ENCODE assay signal across 2 cellular contexts in the genomic region with DNA sequence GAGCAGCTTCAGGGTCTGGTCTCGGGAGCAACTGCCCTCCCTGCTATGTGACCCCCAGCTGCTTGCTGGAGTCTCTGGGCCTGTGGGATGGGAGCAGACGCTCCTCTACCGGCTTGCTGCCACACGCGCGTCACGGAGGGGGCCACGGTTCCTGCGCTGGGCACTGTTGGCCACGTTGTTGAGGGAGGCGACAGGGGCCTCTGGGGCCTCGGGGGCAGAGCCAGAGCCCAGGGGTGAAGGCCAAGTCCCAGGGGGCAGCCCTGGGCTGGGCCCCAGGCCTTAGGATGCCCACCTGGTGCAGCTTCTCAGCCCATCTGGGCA.
A peak's percentile ranks its signal among the peaks of the same experiment; 100 is the strongest.
TF ChIP-seq lines count a peak whose summit lies in the region.

No MANE protein-coding gene starts in this region.

TF ChIP-seq in GM23338, 12 proteins besides CTCF, POLR2A, EP300 and RAD21 (continued from another document):
- no peak for TF ChIP-seq CREB1 (CRISPR knock-in tag; IDR thresholded peaks at IDR 0.05; ENCODE audit: low read depth)
- no peak for TF ChIP-seq POLR2AphosphoS5 (IDR thresholded peaks at IDR 0.05; ENCODE audit: low read depth)
- TF ChIP-seq, protein P1, sequence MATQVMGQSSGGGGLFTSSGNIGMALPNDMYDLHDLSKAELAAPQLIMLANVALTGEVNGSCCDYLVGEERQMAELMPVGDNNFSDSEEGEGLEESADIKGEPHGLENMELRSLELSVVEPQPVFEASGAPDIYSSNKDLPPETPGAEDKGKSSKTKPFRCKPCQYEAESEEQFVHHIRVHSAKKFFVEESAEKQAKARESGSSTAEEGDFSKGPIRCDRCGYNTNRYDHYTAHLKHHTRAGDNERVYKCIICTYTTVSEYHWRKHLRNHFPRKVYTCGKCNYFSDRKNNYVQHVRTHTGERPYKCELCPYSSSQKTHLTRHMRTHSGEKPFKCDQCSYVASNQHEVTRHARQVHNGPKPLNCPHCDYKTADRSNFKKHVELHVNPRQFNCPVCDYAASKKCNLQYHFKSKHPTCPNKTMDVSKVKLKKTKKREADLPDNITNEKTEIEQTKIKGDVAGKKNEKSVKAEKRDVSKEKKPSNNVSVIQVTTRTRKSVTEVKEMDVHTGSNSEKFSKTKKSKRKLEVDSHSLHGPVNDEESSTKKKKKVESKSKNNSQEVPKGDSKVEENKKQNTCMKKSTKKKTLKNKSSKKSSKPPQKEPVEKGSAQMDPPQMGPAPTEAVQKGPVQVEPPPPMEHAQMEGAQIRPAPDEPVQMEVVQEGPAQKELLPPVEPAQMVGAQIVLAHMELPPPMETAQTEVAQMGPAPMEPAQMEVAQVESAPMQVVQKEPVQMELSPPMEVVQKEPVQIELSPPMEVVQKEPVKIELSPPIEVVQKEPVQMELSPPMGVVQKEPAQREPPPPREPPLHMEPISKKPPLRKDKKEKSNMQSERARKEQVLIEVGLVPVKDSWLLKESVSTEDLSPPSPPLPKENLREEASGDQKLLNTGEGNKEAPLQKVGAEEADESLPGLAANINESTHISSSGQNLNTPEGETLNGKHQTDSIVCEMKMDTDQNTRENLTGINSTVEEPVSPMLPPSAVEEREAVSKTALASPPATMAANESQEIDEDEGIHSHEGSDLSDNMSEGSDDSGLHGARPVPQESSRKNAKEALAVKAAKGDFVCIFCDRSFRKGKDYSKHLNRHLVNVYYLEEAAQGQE (IDR thresholded peaks at IDR 0.05; ENCODE audit: unreplicated experiment) = no peak
- TF ChIP-seq EZH2 (IDR thresholded peaks at IDR 0.05; ENCODE audit: low read depth, unreplicated experiment) = no peak
- no peak for TF ChIP-seq EZH2phosphoT487 (IDR thresholded peaks at IDR 0.05; ENCODE audit: unreplicated experiment)
- TF ChIP-seq, protein P2, sequence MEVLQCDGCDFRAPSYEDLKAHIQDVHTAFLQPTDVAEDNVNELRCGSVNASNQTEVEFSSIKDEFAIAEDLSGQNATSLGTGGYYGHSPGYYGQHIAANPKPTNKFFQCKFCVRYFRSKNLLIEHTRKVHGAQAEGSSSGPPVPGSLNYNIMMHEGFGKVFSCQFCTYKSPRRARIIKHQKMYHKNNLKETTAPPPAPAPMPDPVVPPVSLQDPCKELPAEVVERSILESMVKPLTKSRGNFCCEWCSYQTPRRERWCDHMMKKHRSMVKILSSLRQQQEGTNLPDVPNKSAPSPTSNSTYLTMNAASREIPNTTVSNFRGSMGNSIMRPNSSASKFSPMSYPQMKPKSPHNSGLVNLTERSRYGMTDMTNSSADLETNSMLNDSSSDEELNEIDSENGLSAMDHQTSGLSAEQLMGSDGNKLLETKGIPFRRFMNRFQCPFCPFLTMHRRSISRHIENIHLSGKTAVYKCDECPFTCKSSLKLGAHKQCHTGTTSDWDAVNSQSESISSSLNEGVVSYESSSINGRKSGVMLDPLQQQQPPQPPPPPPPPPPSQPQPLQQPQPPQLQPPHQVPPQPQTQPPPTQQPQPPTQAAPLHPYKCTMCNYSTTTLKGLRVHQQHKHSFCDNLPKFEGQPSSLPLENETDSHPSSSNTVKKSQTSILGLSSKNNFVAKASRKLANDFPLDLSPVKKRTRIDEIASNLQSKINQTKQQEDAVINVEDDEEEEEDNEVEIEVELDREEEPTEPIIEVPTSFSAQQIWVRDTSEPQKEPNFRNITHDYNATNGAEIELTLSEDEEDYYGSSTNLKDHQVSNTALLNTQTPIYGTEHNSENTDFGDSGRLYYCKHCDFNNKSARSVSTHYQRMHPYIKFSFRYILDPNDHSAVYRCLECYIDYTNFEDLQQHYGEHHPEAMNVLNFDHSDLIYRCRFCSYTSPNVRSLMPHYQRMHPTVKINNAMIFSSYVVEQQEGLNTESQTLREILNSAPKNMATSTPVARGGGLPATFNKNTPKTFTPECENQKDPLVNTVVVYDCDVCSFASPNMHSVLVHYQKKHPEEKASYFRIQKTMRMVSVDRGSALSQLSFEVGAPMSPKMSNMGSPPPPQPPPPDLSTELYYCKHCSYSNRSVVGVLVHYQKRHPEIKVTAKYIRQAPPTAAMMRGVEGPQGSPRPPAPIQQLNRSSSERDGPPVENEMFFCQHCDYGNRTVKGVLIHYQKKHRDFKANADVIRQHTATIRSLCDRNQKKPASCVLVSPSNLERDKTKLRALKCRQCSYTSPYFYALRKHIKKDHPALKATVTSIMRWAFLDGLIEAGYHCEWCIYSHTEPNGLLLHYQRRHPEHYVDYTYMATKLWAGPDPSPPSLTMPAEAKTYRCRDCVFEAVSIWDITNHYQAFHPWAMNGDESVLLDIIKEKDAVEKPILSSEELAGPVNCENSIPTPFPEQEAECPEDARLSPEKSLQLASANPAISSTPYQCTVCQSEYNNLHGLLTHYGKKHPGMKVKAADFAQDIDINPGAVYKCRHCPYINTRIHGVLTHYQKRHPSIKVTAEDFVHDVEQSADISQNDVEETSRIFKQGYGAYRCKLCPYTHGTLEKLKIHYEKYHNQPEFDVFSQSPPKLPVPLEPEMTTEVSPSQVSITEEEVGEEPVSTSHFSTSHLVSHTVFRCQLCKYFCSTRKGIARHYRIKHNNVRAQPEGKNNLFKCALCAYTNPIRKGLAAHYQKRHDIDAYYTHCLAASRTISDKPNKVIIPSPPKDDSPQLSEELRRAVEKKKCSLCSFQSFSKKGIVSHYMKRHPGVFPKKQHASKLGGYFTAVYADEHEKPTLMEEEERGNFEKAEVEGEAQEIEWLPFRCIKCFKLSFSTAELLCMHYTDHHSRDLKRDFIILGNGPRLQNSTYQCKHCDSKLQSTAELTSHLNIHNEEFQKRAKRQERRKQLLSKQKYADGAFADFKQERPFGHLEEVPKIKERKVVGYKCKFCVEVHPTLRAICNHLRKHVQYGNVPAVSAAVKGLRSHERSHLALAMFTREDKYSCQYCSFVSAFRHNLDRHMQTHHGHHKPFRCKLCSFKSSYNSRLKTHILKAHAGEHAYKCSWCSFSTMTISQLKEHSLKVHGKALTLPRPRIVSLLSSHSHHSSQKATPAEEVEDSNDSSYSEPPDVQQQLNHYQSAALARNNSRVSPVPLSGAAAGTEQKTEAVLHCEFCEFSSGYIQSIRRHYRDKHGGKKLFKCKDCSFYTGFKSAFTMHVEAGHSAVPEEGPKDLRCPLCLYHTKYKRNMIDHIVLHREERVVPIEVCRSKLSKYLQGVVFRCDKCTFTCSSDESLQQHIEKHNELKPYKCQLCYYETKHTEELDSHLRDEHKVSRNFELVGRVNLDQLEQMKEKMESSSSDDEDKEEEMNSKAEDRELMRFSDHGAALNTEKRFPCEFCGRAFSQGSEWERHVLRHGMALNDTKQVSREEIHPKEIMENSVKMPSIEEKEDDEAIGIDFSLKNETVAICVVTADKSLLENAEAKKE (CRISPR knock-in tag; IDR thresholded peaks at IDR 0.05) = no peak
- TF ChIP-seq, protein P3, sequence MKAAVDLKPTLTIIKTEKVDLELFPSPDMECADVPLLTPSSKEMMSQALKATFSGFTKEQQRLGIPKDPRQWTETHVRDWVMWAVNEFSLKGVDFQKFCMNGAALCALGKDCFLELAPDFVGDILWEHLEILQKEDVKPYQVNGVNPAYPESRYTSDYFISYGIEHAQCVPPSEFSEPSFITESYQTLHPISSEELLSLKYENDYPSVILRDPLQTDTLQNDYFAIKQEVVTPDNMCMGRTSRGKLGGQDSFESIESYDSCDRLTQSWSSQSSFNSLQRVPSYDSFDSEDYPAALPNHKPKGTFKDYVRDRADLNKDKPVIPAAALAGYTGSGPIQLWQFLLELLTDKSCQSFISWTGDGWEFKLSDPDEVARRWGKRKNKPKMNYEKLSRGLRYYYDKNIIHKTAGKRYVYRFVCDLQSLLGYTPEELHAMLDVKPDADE (IDR thresholded peaks at IDR 0.05) = no peak

TF ChIP-seq in K562, 482 proteins besides CTCF, POLR2A, EP300 and RAD21 (continued from another document):
- TF ChIP-seq, protein P4, sequence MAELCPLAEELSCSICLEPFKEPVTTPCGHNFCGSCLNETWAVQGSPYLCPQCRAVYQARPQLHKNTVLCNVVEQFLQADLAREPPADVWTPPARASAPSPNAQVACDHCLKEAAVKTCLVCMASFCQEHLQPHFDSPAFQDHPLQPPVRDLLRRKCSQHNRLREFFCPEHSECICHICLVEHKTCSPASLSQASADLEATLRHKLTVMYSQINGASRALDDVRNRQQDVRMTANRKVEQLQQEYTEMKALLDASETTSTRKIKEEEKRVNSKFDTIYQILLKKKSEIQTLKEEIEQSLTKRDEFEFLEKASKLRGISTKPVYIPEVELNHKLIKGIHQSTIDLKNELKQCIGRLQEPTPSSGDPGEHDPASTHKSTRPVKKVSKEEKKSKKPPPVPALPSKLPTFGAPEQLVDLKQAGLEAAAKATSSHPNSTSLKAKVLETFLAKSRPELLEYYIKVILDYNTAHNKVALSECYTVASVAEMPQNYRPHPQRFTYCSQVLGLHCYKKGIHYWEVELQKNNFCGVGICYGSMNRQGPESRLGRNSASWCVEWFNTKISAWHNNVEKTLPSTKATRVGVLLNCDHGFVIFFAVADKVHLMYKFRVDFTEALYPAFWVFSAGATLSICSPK (IDR thresholded peaks at IDR 0.05; ENCODE audit: borderline replicate concordance) = no peak
- TF ChIP-seq POLR2G (IDR thresholded peaks at IDR 0.05; ENCODE audit: low read depth, low read length) = peak; percentile 56
- TF ChIP-seq, protein P5, sequence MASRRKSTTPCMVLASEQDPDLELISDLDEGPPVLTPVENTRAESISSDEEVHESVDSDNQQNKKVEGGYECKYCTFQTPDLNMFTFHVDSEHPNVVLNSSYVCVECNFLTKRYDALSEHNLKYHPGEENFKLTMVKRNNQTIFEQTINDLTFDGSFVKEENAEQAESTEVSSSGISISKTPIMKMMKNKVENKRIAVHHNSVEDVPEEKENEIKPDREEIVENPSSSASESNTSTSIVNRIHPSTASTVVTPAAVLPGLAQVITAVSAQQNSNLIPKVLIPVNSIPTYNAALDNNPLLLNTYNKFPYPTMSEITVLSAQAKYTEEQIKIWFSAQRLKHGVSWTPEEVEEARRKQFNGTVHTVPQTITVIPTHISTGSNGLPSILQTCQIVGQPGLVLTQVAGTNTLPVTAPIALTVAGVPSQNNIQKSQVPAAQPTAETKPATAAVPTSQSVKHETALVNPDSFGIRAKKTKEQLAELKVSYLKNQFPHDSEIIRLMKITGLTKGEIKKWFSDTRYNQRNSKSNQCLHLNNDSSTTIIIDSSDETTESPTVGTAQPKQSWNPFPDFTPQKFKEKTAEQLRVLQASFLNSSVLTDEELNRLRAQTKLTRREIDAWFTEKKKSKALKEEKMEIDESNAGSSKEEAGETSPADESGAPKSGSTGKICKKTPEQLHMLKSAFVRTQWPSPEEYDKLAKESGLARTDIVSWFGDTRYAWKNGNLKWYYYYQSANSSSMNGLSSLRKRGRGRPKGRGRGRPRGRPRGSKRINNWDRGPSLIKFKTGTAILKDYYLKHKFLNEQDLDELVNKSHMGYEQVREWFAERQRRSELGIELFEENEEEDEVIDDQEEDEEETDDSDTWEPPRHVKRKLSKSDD (conservative IDR thresholded peaks at IDR 0.05; ENCODE audit: low read length) = no peak
- TF ChIP-seq, protein P6, sequence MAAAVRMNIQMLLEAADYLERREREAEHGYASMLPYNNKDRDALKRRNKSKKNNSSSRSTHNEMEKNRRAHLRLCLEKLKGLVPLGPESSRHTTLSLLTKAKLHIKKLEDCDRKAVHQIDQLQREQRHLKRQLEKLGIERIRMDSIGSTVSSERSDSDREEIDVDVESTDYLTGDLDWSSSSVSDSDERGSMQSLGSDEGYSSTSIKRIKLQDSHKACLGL (CRISPR knock-in tag; IDR thresholded peaks at IDR 0.05; ENCODE audit: borderline replicate concordance, poor library complexity, severe bottlenecking) = no peak
- no peak for TF ChIP-seq TAL1 (IDR thresholded peaks at IDR 0.05)
TF ChIP-seq in K562: peak in this region for 1.
